ENCODE assay signal across 13 cellular contexts in genomic region chr7:130394421-130395188, GRCh38. TPM values are rescaled to one million over a fixed set of nuclear protein-coding genes. Genes with fewer than 3 reads are reported as not detected.
A peak's percentile ranks its signal among the peaks of the same experiment; 100 is the strongest.
DNase-seq lines count a peak whose midpoint lies in the region; ATAC-seq and TF ChIP-seq lines count a peak whose summit lies in the region.
"Had no signal": no experiment of that assay in that cellular context is flagged by ENCODE, and none has a peak within 500 bp of the region (broad histone marks: within the 10 kb centered on the region; RNA-seq: fewer than 3 reads in every experiment).

No MANE protein-coding gene starts in this region.

- peaks cover 9% of the 10 kb centered on the region for H3K36me3 Mint-ChIP-seq in activated naive CD4-positive, alpha-beta T cell treated with anti-CD3 and anti-CD28 coated beads, Interleukin-2, amount 50 U/mL, for 24 hours
- peaks cover 8% of the 10 kb centered on the region for H3K36me3 Mint-ChIP-seq in progenitor cell of endocrine pancreas (ENCODE audit: insufficient read depth)

- no peak for TF ChIP-seq CTCF in progenitor cell of endocrine pancreas (IDR thresholded peaks at IDR 0.05; ENCODE audit: unreplicated experiment)

- peak overlapping the region; percentile 66 for H3K4me3 Mint-ChIP-seq in activated naive CD4-positive, alpha-beta T cell treated with anti-CD3 and anti-CD28 coated beads, Interleukin-2, amount 50 U/mL, for 24 hours
- no peak overlapping the region for H3K4me3 Mint-ChIP-seq in progenitor cell of endocrine pancreas (ENCODE audit: low read depth)

- H3K9me3 Mint-ChIP-seq in activated naive CD4-positive, alpha-beta T cell treated with anti-CD3 and anti-CD28 coated beads, Interleukin-2, amount 50 U/mL, for 24 hours = no peaks in the 10 kb centered on the region
- no peaks in the 10 kb centered on the region for H3K9me3 Mint-ChIP-seq in progenitor cell of endocrine pancreas (ENCODE audit: low read depth)

- H3K27ac Mint-ChIP-seq in activated naive CD4-positive, alpha-beta T cell treated with anti-CD3 and anti-CD28 coated beads, Interleukin-2, amount 50 U/mL, for 24 hours = peak overlapping the region; percentile 79
- peak overlapping the region; percentile 41 for H3K27ac Mint-ChIP-seq in progenitor cell of endocrine pancreas

- ATAC-seq in GM18498 (IDR thresholded peaks at IDR 0.05; ENCODE audit: unreplicated experiment) (peak; percentile 53), GM21737 (IDR thresholded peaks at IDR 0.05; ENCODE audit: unreplicated experiment) (no peak), GM21381 (IDR thresholded peaks at IDR 0.05; ENCODE audit: unreplicated experiment) (no peak)

- no peaks in the 10 kb centered on the region for H3K27me3 Mint-ChIP-seq in activated naive CD4-positive, alpha-beta T cell treated with anti-CD3 and anti-CD28 coated beads, Interleukin-2, amount 50 U/mL, for 24 hours
- H3K27me3 Mint-ChIP-seq in progenitor cell of endocrine pancreas = no peaks in the 10 kb centered on the region

- peaks cover 29% of the 10 kb centered on the region for H3K4me1 Mint-ChIP-seq in activated naive CD4-positive, alpha-beta T cell treated with anti-CD3 and anti-CD28 coated beads, Interleukin-2, amount 50 U/mL, for 24 hours
- H3K4me1 Mint-ChIP-seq in progenitor cell of endocrine pancreas (ENCODE audit: low read depth) = peaks cover 18% of the 10 kb centered on the region

- DNase-seq in NCI-H69 (lab: John Stamatoyannopoulos, UW) (peak; percentile 35), progenitor cell of endocrine pancreas (ENCODE audit: low spot score, unreplicated experiment) (no peak), HuH-7 (ENCODE audit: low spot score) (no peak)
- DNase-seq: anterior cingulate cortex, NCI-H446 treated with DMSO at 0.1 percent for 48 hours had no signal

RNA-seq across cellular contexts. Expression of gene CPA1, which starts 14.3 kb away (rescaled TPM):
- 17.8 and 23.7 TPM in 2 replicates for total RNA-seq in progenitor cell of endocrine pancreas
- total RNA-seq: Daoy; epithelial cell of proximal tubule; T-helper 1 cell treated with Interleukin-12 subunit alpha and Interleukin-12 subunit beta and Interleukin-4 antibody, amounts not matched to agents 30 ng/mL and 1 ng/mL, for 36 hours had no signal

RNA-seq across cellular contexts. Expression of gene CEP41, which starts 46.2 kb away (rescaled TPM):
- 29.3 and 31.8 TPM in 2 replicates for total RNA-seq in progenitor cell of endocrine pancreas

RNA-seq across cellular contexts. Expression of gene CPA5, which starts 50.0 kb away (rescaled TPM):
- total RNA-seq in progenitor cell of endocrine pancreas = not detected in 2 replicates
- total RNA-seq: osteoblast had no signal
